ENCODE assay signal across 1 cellular context in the genomic region with DNA sequence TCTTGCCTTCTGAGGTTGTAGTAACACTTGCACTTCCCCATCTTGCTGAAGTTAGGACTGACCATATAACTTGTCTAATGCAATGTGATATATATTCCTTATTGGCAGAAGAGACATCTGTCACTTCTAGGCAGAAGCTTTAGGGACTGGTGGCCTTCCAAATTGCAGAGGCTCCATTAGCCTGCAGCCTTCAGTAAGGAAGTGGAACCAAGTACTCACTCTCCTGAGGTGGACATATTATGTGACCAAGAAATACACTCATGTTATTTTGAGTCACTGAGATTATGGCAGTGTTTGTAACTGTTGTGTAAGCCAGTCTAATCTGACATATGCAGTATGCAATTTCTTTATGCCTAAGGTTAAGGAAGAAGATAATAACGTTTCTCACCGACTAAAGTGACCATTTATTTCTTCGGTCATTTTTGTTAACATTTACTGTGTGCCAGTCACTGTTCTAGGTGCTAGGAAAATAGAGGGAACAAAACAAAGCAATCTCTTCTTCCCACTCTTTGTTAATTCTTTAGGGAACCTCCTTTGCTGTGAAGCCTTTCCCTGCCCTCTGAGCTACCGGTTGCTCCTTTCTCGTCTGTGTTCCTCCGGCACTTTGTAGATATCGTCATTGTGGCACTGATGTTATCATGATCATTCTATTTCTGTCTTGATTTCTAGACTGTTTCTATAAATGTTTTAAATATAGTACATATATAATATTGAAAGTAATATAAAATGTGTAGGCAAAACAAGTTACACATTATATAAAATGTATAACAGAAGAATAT.
TF ChIP-seq lines count a peak whose summit lies in the region.

No MANE protein-coding gene starts in this region.

TF ChIP-seq in K562, 482 proteins besides CTCF, POLR2A, EP300 and RAD21 (continued from another document):
- TF ChIP-seq PBX2 (CRISPR knock-in tag; IDR thresholded peaks at IDR 0.05; ENCODE audit: low read depth) (no peak), PBX2 (tag; conservative IDR thresholded peaks at IDR 0.05; ENCODE audit: low read depth) (peak; percentile 68), CBX3 (IDR thresholded peaks at IDR 0.05; ENCODE audit: borderline replicate concordance in 1 of 2, low read length in 2 of 2) (no peak), TCF3 (CRISPR knock-in tag; IDR thresholded peaks at IDR 0.05) (peak; percentile 73), HDAC1 (IDR thresholded peaks at IDR 0.05) (peak in 1 of 2 experiments; percentile 33; a peak in 2 of 4 replicates), HDGF (IDR thresholded peaks at IDR 0.05) (0 out of 2 replicates have a peak, but pooled peaks have one; percentile 27), ZNF395 (CRISPR knock-in tag; IDR thresholded peaks at IDR 0.05) (no peak), ZNF253 (CRISPR knock-in tag; conservative IDR thresholded peaks at IDR 0.05) (no peak), OTX1 (CRISPR knock-in tag; IDR thresholded peaks at IDR 0.05) (no peak)
- TF ChIP-seq, protein P1, sequence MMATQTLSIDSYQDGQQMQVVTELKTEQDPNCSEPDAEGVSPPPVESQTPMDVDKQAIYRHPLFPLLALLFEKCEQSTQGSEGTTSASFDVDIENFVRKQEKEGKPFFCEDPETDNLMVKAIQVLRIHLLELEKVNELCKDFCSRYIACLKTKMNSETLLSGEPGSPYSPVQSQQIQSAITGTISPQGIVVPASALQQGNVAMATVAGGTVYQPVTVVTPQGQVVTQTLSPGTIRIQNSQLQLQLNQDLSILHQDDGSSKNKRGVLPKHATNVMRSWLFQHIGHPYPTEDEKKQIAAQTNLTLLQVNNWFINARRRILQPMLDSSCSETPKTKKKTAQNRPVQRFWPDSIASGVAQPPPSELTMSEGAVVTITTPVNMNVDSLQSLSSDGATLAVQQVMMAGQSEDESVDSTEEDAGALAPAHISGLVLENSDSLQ (IDR thresholded peaks at IDR 0.05) = peak; percentile 68
